Comparison of ENCODE assay signal across 22 cellular contexts in genomic region chr5:150052326-150053230, GRCh38. TPM values are rescaled to one million over a fixed set of nuclear protein-coding genes. Genes with fewer than 3 reads are reported as not detected.
DNase-seq lines count a peak whose midpoint lies in the region; ATAC-seq and TF ChIP-seq lines count a peak whose summit lies in the region.
"Had no signal": no experiment of that assay in that cellular context is flagged by ENCODE, and none has a peak within 500 bp of the region (broad histone marks: within the 10 kb centered on the region; RNA-seq: fewer than 3 reads in every experiment).

No MANE protein-coding gene starts in this region.

- peaks cover 10% of the 10 kb centered on the region for H3K4me1 Mint-ChIP-seq in activated T-cell treated with anti-CD3 and anti-CD28 coated beads, Interleukin-2, amount 50 U/mL, for 72 hours (ENCODE audit: low read depth)
- H3K4me1 Mint-ChIP-seq in dendritic cell treated with granulocyte-macrophage colony-stimulating factor and Interleukin-4, amounts not matched to agents 40 ng/mL and 50 ng/mL, for 4 days (ENCODE audit: low read depth) = peaks cover 86% of the 10 kb centered on the region
- peaks cover 5 to 21% of the 10 kb centered on the region in 2 donors for H3K4me1 Mint-ChIP-seq in stimulated activated naive B cell treated with anti-CD40 and anti-IgM and Interleukin-4, amounts not matched to agents 10 μg/mL and 1 μg/mL and 100 μg/mL, for 72 hours
- no peaks in the 10 kb centered on the region for H3K4me1 Mint-ChIP-seq in progenitor cell of endocrine pancreas (ENCODE audit: low read depth)
- H3K4me1 Mint-ChIP-seq: activated B cell treated with CpG ODN at 0.5 μM for 24 hours; stimulated activated memory B cell treated with anti-CD40 and anti-IgM and Interleukin-4, amounts not matched to agents 10 μg/mL and 1 μg/mL and 100 μg/mL, for 72 hours had no signal

- H2AFZ ChIP-seq in PC-3 (ENCODE audit: low read length) = no peak overlapping the region

- peak overlapping the region; percentile 32 for H3K4me2 ChIP-seq in PC-3 (ENCODE audit: low read length)

- intact Hi-C loops in PC-3 (cut with micrococcal nuclease) = loop anchor here (1.0 to 2.0 kb wide), 3 partner anchors 30 to 52 kb away; partner anchors contain the start of genes HMGXB3 and TIGD6
- intact Hi-C loops in dendritic cell treated with granulocyte-macrophage colony-stimulating factor and Interleukin-4, amounts not matched to agents 40 ng/mL and 50 ng/mL, for 4 days (cut with micrococcal nuclease) = loop anchor here (5.0 kb wide), 1 partner anchor 65 kb away; no protein-coding TSS in a partner anchor

- no peak for ATAC-seq in activated T-cell treated with anti-CD3 and anti-CD28 coated beads, Interleukin-2, amount 50 U/mL, for 72 hours (replicated peaks in 1 of 2)
- ATAC-seq in PC-3 (peak; percentile 3), HG02938 (IDR thresholded peaks at IDR 0.05; ENCODE audit: unreplicated experiment) (no peak), GM21367 (IDR thresholded peaks at IDR 0.05; ENCODE audit: unreplicated experiment) (no peak)
- ATAC-seq in stimulated activated naive B cell treated with anti-CD40 and anti-IgM and Interleukin-4, amounts not matched to agents 10 μg/mL and 1 μg/mL and 100 μg/mL, for 72 hours (replicated peaks) = no peak
- ATAC-seq: gastroesophageal sphincter; stimulated activated memory B cell treated with anti-CD40 and anti-IgM and Interleukin-4, amounts not matched to agents 10 μg/mL and 1 μg/mL and 100 μg/mL, for 72 hours had no signal

- peak overlapping the region; percentile 20 for H3K27ac Mint-ChIP-seq in activated T-cell treated with anti-CD3 and anti-CD28 coated beads, Interleukin-2, amount 50 U/mL, for 72 hours
- peak overlapping the region; percentile 98 for H3K27ac Mint-ChIP-seq in dendritic cell treated with granulocyte-macrophage colony-stimulating factor and Interleukin-4, amounts not matched to agents 40 ng/mL and 50 ng/mL, for 4 days
- H3K27ac Mint-ChIP-seq in stimulated activated naive B cell treated with anti-CD40 and anti-IgM and Interleukin-4, amounts not matched to agents 10 μg/mL and 1 μg/mL and 100 μg/mL, for 72 hours = peak overlapping the region; percentile 52
- H3K27ac Mint-ChIP-seq in progenitor cell of endocrine pancreas = no peak overlapping the region
- H3K27ac Mint-ChIP-seq: activated B cell treated with CpG ODN at 0.5 μM for 24 hours; stimulated activated memory B cell treated with anti-CD40 and anti-IgM and Interleukin-4, amounts not matched to agents 10 μg/mL and 1 μg/mL and 100 μg/mL, for 72 hours had no signal

- no peaks in the 10 kb centered on the region for H3K27me3 ChIP-seq in PC-3 (ENCODE audit: low read length)
- H3K27me3 ChIP-seq: colonic mucosa, gastroesophageal sphincter, neutrophil had no signal

- H3K79me2 ChIP-seq in PC-3 (ENCODE audit: low read length) = no peaks in the 10 kb centered on the region

- H3K9me3 Mint-ChIP-seq in activated T-cell treated with anti-CD3 and anti-CD28 coated beads, Interleukin-2, amount 50 U/mL, for 72 hours = no peaks in the 10 kb centered on the region
- no peaks in the 10 kb centered on the region for H3K9me3 Mint-ChIP-seq in dendritic cell treated with granulocyte-macrophage colony-stimulating factor and Interleukin-4, amounts not matched to agents 40 ng/mL and 50 ng/mL, for 4 days
- no peaks in the 10 kb centered on the region for H3K9me3 Mint-ChIP-seq in stimulated activated naive B cell treated with anti-CD40 and anti-IgM and Interleukin-4, amounts not matched to agents 10 μg/mL and 1 μg/mL and 100 μg/mL, for 72 hours
- H3K9me3 Mint-ChIP-seq in progenitor cell of endocrine pancreas (ENCODE audit: low read depth) = no peaks in the 10 kb centered on the region
- H3K9me3 Mint-ChIP-seq: activated B cell treated with CpG ODN at 0.5 μM for 24 hours; stimulated activated memory B cell treated with anti-CD40 and anti-IgM and Interleukin-4, amounts not matched to agents 10 μg/mL and 1 μg/mL and 100 μg/mL, for 72 hours had no signal

- CTCF ChIA-PET in PC-3 (lab: Charles Lee) = no interaction called here

- peaks cover 37% of the 10 kb centered on the region for H3K4me1 ChIP-seq in PC-3 (ENCODE audit: insufficient read depth, low read length)
- H3K4me1 ChIP-seq: colonic mucosa, gastroesophageal sphincter had no signal

- H3K9me2 ChIP-seq in PC-3 (replicated peaks; ENCODE audit: low read length) = no peaks in the 10 kb centered on the region

- H3K9ac ChIP-seq in PC-3 (ENCODE audit: low read length) = peak overlapping the region; percentile 16

- no peak for DNase-seq in activated T-cell treated with anti-CD3 and anti-CD28 coated beads, Interleukin-2, amount 50 U/mL, for 72 hours
- DNase-seq in activated T-cell treated with anti-CD3 and anti-CD28 coated beads for 4 hours (no peak), PC-3 (no peak), progenitor cell of endocrine pancreas (ENCODE audit: low spot score, unreplicated experiment) (no peak)
- no peak for DNase-seq in stimulated activated naive B cell treated with anti-CD40 and anti-IgM and Interleukin-4, amounts not matched to agents 10 μg/mL and 1 μg/mL and 100 μg/mL, for 72 hours
- DNase-seq: activated B cell treated with CpG ODN at 0.5 μM for 24 hours; activated naive CD4-positive, alpha-beta T cell treated with Interleukin-2 at 50 U/mL for 16 hours; colonic mucosa; GOT3; left cardiac atrium; NCI-H2029 treated with DMSO at 0.1 percent for 48 hours; NCI-H446 treated with DMSO at 0.1 percent for 48 hours; retina; SHP77; T-helper 2 cell had no signal

- H3K4me3 Mint-ChIP-seq in activated T-cell treated with anti-CD3 and anti-CD28 coated beads, Interleukin-2, amount 50 U/mL, for 72 hours = no peak overlapping the region
- peak overlapping the region; percentile 11 for H3K4me3 Mint-ChIP-seq in dendritic cell treated with granulocyte-macrophage colony-stimulating factor and Interleukin-4, amounts not matched to agents 40 ng/mL and 50 ng/mL, for 4 days
- H3K4me3 Mint-ChIP-seq in stimulated activated naive B cell treated with anti-CD40 and anti-IgM and Interleukin-4, amounts not matched to agents 10 μg/mL and 1 μg/mL and 100 μg/mL, for 72 hours = no peak overlapping the region
- H3K4me3 Mint-ChIP-seq in progenitor cell of endocrine pancreas (ENCODE audit: low read depth) = no peak overlapping the region
- H3K4me3 Mint-ChIP-seq: activated B cell treated with CpG ODN at 0.5 μM for 24 hours; stimulated activated memory B cell treated with anti-CD40 and anti-IgM and Interleukin-4, amounts not matched to agents 10 μg/mL and 1 μg/mL and 100 μg/mL, for 72 hours had no signal

- no peaks in the 10 kb centered on the region for H4K20me1 ChIP-seq in PC-3 (ENCODE audit: low read length)

- no peak for TF ChIP-seq CTCF in PC-3 (conservative IDR thresholded peaks at IDR 0.05; ENCODE audit: low read depth, low read length)
- TF ChIP-seq CTCF in progenitor cell of endocrine pancreas (IDR thresholded peaks at IDR 0.05; ENCODE audit: unreplicated experiment) = no peak

- H3K36me3 Mint-ChIP-seq in activated T-cell treated with anti-CD3 and anti-CD28 coated beads, Interleukin-2, amount 50 U/mL, for 72 hours (ENCODE audit: insufficient read depth in 2 of 2) = peaks cover 6 to 23% of the 10 kb centered on the region in 2 donors
- H3K36me3 Mint-ChIP-seq in dendritic cell treated with granulocyte-macrophage colony-stimulating factor and Interleukin-4, amounts not matched to agents 40 ng/mL and 50 ng/mL, for 4 days (ENCODE audit: low read depth) = peaks cover 100% of the 10 kb centered on the region
- peaks cover 66 to 88% of the 10 kb centered on the region in 2 donors for H3K36me3 Mint-ChIP-seq in stimulated activated naive B cell treated with anti-CD40 and anti-IgM and Interleukin-4, amounts not matched to agents 10 μg/mL and 1 μg/mL and 100 μg/mL, for 72 hours
- H3K36me3 Mint-ChIP-seq in progenitor cell of endocrine pancreas (ENCODE audit: insufficient read depth) = peaks cover 7% of the 10 kb centered on the region

- no TSS peak for BruUV-seq in PC-3 (replicated peaks; lab: Mats Ljungman, UMichigan)

- POLR2A ChIA-PET in PC-3 (lab: Charles Lee; ENCODE audit: unreplicated experiment) = no interaction called here

- H3K27me3 Mint-ChIP-seq in activated T-cell treated with anti-CD3 and anti-CD28 coated beads, Interleukin-2, amount 50 U/mL, for 72 hours (ENCODE audit: low read depth) = no peaks in the 10 kb centered on the region
- no peaks in the 10 kb centered on the region for H3K27me3 Mint-ChIP-seq in dendritic cell treated with granulocyte-macrophage colony-stimulating factor and Interleukin-4, amounts not matched to agents 40 ng/mL and 50 ng/mL, for 4 days
- H3K27me3 Mint-ChIP-seq in stimulated activated naive B cell treated with anti-CD40 and anti-IgM and Interleukin-4, amounts not matched to agents 10 μg/mL and 1 μg/mL and 100 μg/mL, for 72 hours = no peaks in the 10 kb centered on the region
- H3K27me3 Mint-ChIP-seq in progenitor cell of endocrine pancreas = no peaks in the 10 kb centered on the region
- H3K27me3 Mint-ChIP-seq: activated B cell treated with CpG ODN at 0.5 μM for 24 hours; stimulated activated memory B cell treated with anti-CD40 and anti-IgM and Interleukin-4, amounts not matched to agents 10 μg/mL and 1 μg/mL and 100 μg/mL, for 72 hours had no signal

- peaks cover 72% of the 10 kb centered on the region for H3K36me3 ChIP-seq in PC-3 (ENCODE audit: low read depth, low read length)

- no peak overlapping the region for H3K4me3 ChIP-seq in PC-3 (ENCODE audit: low read length)
- H3K4me3 ChIP-seq: colonic mucosa, gastroesophageal sphincter had no signal

- no peaks in the 10 kb centered on the region for H3F3A ChIP-seq in PC-3 (ENCODE audit: low read length, unreplicated experiment)

- no peaks in the 10 kb centered on the region for H3K9me3 ChIP-seq in PC-3 (ENCODE audit: low read length)
- H3K9me3 ChIP-seq: colonic mucosa, gastroesophageal sphincter, neutrophil had no signal

- H3K27ac ChIP-seq in PC-3 (ENCODE audit: low read length) = peak overlapping the region; percentile 68
- H3K27ac ChIP-seq: colonic mucosa, epithelial cell of prostate, gastroesophageal sphincter, neutrophil had no signal

RNA-seq across cellular contexts. Expression of gene CSF1R, which starts 33.8 kb away (rescaled TPM):
- total RNA-seq in activated T-cell treated with anti-CD3 and anti-CD28 coated beads, Interleukin-2, amount 50 U/mL, for 72 hours = 1 to 10 TPM; 1.2 to 1.8 TPM
- not detected in 2 replicates for total RNA-seq in PC-3 (2014; rRNA removed)
- total RNA-seq in progenitor cell of endocrine pancreas = not detected in 2 replicates

RNA-seq across cellular contexts. Expression of gene HMGXB3, which starts 52.0 kb away (rescaled TPM):
- 10 to 100 TPM; 32.2 to 34.6 TPM for total RNA-seq in activated T-cell treated with anti-CD3 and anti-CD28 coated beads, Interleukin-2, amount 50 U/mL, for 72 hours
- 56.6 and 84.7 TPM in 2 replicates for total RNA-seq in PC-3 (2014; rRNA removed)
- 39.9 and 42.3 TPM in 2 replicates for total RNA-seq in progenitor cell of endocrine pancreas

RNA-seq across cellular contexts. Expression of gene TIGD6, which starts 52.1 kb away (rescaled TPM):
- 1 to 10 TPM; 2.6 to 3.1 TPM for total RNA-seq in activated T-cell treated with anti-CD3 and anti-CD28 coated beads, Interleukin-2, amount 50 U/mL, for 72 hours
- total RNA-seq in PC-3 (2014; rRNA removed) (3.8 and 5.7 TPM in 2 replicates), progenitor cell of endocrine pancreas (3.8 and 4.2 TPM in 2 replicates)
